ENCODE assay signal across 8 cellular contexts in genomic region chr16:11254913-11255736, GRCh38. TPM values are rescaled to one million over a fixed set of nuclear protein-coding genes. Genes with fewer than 3 reads are reported as not detected.
DNase-seq lines count a peak whose midpoint lies in the region; ATAC-seq and TF ChIP-seq lines count a peak whose summit lies in the region.

No MANE protein-coding gene starts in this region.

- peaks cover 3% of the 10 kb centered on the region for H3K27me3 Mint-ChIP-seq in chondrocyte (ENCODE audit: low read depth)

- no peak overlapping the region for H3K27ac Mint-ChIP-seq in chondrocyte (ENCODE audit: unreplicated experiment)

- WGBS in right lobe of liver (ENCODE audit: insufficient coverage, low coverage, low lambda C conversion rate, missing lambda C conversion rate): 16% methylated on average over 9 of the region's 105 CpGs

- intact Hi-C loops in A673 (cut with micrococcal nuclease; ENCODE audit: unreplicated experiment) (loop anchor here (5.0 kb wide), 1 partner anchor 153 kb away; no protein-coding TSS in a partner anchor), right lobe of liver (cut with DNase I) (loop anchor here (5.0 to 10.0 kb wide), 2 partner anchors 50 to 283 kb away; no protein-coding TSS in a partner anchor)

- H3K4me3 Mint-ChIP-seq in chondrocyte (ENCODE audit: unreplicated experiment): peak overlapping the region; percentile 67

- H3K36me3 ChIP-seq in A673 (ENCODE audit: insufficient read depth, low read length, poor library complexity, severe bottlenecking) (no peaks in the 10 kb centered on the region), WERI-Rb-1 (no peaks in the 10 kb centered on the region; the same call in 1 of the 2 replicates), right lobe of liver (no peaks in the 10 kb centered on the region)

- H3K27ac ChIP-seq in A673 (ENCODE audit: low read depth, low read length, poor library complexity, severe bottlenecking) (peak overlapping the region; percentile 72), HL-60 (replicated peaks) (no peak overlapping the region), WERI-Rb-1 (peak overlapping the region; percentile 72), right lobe of liver (peak overlapping the region; percentile 90 to 96 (median 94))

- H3K9me3 ChIP-seq in A673 (ENCODE audit: low read depth, low read length, poor library complexity, severe bottlenecking) (no peaks in the 10 kb centered on the region), WERI-Rb-1 (ENCODE audit: severe bottlenecking) (no peaks in the 10 kb centered on the region), right lobe of liver (no peaks in the 10 kb centered on the region)

- peaks cover 32% of the 10 kb centered on the region for H3K4me1 Mint-ChIP-seq in chondrocyte (ENCODE audit: low read depth)

- H3K9me3 Mint-ChIP-seq in chondrocyte (ENCODE audit: low read depth): no peaks in the 10 kb centered on the region

- H3K4me3 ChIP-seq in A673 (ENCODE audit: low read depth, low read length, poor library complexity, severe bottlenecking) (peak overlapping the region; percentile 73), HL-60 (replicated peaks; ENCODE audit: insufficient read depth, low read length) (peak overlapping the region; percentile 83), WERI-Rb-1 (ENCODE audit: low read depth, low read length) (peak overlapping the region; percentile 66), right lobe of liver (peak overlapping the region; percentile 76 to 92 (median 89))

- DNase-seq in A673 (ENCODE audit: low spot score): peak; percentile 46
- DNase-seq in HL-60 (ENCODE audit: low read depth in 1 of 2, low spot score in 1 of 2): peak in 1 of 2 experiments; percentile 37
- DNase-seq in WERI-Rb-1: peak; percentile 44
- DNase-seq in chondrocyte (ENCODE audit: low spot score): no peak
- peak; percentile 42 to 70 (median 56) for DNase-seq in right lobe of liver
- peak; percentile 56 to 85 (median 74) for DNase-seq in stimulated activated naive CD4-positive, alpha-beta T cell (lab: John Stamatoyannopoulos, UW)

- no TSS peak for BruUV-seq in A673 (replicated peaks; lab: Mats Ljungman, UMichigan)

- no peak for TF ChIP-seq POLR2A in right lobe of liver (IDR thresholded peaks at IDR 0.05)

- POLR2A ChIA-PET in A673 (lab: Charles Lee; ENCODE audit: low non-redundant PET): no interaction called here

- CTCF ChIA-PET in A673 (lab: Charles Lee): interaction anchor here (0.6 to 3.4 kb wide), 6 partner anchors 8 to 439 kb away, joined by 3 to 14 read pairs (median 3); no protein-coding TSS in a partner anchor

- H3K27me3 ChIP-seq in A673 (replicated peaks; ENCODE audit: insufficient read depth, low read depth, low read length, poor library complexity) (peaks cover 16% of the 10 kb centered on the region), HL-60 (ENCODE audit: insufficient read depth, poor library complexity, severe bottlenecking) (no peaks in the 10 kb centered on the region), WERI-Rb-1 (ENCODE audit: insufficient read depth, low read depth, severe bottlenecking) (no peaks in the 10 kb centered on the region), right lobe of liver (no peaks in the 10 kb centered on the region)

- peaks cover 14% of the 10 kb centered on the region for H3K4me1 ChIP-seq in A673 (ENCODE audit: insufficient read depth, low read length, poor library complexity, severe bottlenecking)
- peaks cover 0 to 31% (median 9%) of the 10 kb centered on the region in 4 donors for H3K4me1 ChIP-seq in right lobe of liver

- peak; percentile 5 for ATAC-seq in GM18502 (IDR thresholded peaks at IDR 0.05; ENCODE audit: poor library complexity, unreplicated experiment)
- ATAC-seq in right lobe of liver: no peak
- ATAC-seq in GM18519 (IDR thresholded peaks at IDR 0.05; ENCODE audit: low FRiP score, unreplicated experiment): no peak

- no peaks in the 10 kb centered on the region for H3K36me3 Mint-ChIP-seq in chondrocyte (ENCODE audit: low read depth)

- TF ChIP-seq CTCF in A673 (conservative IDR thresholded peaks at IDR 0.05; ENCODE audit: low read depth, low read length) (no peak), HL-60 (IDR thresholded peaks at IDR 0.05; ENCODE audit: insufficient read depth, low read length) (no peak), WERI-Rb-1 (IDR thresholded peaks at IDR 0.05; ENCODE audit: low read depth, low read length) (peak; percentile 23; the same call in 1 of the 2 replicates), chondrocyte (IDR thresholded peaks at IDR 0.05) (no peak), right lobe of liver (IDR thresholded peaks at IDR 0.05) (no peak)

RNA-seq across cellular contexts. Expression of gene SOCS1, which starts 0.9 kb away (rescaled TPM):
- 2.3 and 2.6 TPM in 2 replicates for total RNA-seq in A673 (2021)
- 2.7 to 4.6 TPM (median 3.6 TPM) in 3 replicates for total RNA-seq in chondrocyte
- total RNA-seq in right lobe of liver: 10 to 100 TPM in 3 of 6 experiments, 1 to 10 TPM in 2, under 1 TPM in 1; 0.88 to 26.6 (median 10.9) TPM

RNA-seq across cellular contexts. Expression of gene TNP2, which starts 14.0 kb away (rescaled TPM):
- not detected in 2 replicates for total RNA-seq in A673 (2021)
- total RNA-seq in chondrocyte: not detected in 3 replicates
- not detected for total RNA-seq in right lobe of liver

RNA-seq across cellular contexts. Expression of gene PRM3, which starts 18.3 kb away (rescaled TPM):
- total RNA-seq in A673 (2021): not detected in 2 replicates
- total RNA-seq in chondrocyte: not detected in 3 replicates
- total RNA-seq in right lobe of liver: not detected

RNA-seq across cellular contexts. Expression of gene PRM2, which starts 21.2 kb away (rescaled TPM):
- total RNA-seq in A673 (2021) (not detected in 2 replicates), chondrocyte (not detected in 3 replicates), right lobe of liver (not detected)

RNA-seq across cellular contexts. Expression of gene PRM1, which starts 26.0 kb away (rescaled TPM):
- total RNA-seq in A673 (2021) (not detected in 2 replicates), chondrocyte (not detected in 3 replicates), right lobe of liver (not detected)
